ENCODE assay signal across 15 cellular contexts in the genomic region with DNA sequence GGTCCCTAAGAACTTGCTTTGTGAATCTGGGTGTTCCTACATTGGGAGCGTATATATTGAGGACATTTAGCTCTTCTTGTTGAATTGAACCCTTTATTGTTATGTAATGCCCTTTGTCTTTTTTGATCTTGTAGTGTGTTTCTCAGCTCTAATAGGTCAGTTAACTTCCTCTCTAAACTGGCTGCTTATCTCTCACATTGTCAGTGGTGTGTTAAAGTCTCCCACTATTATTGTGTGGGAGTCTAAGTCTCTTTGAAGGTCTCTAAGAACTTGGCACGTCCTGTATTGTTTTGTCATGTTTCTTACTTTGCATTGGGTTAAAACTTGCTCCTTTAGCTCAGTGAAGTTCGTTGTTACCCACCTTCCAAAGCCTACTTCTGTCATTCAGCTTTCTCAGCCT.
"Had no signal": no experiment of that assay in that cellular context is flagged by ENCODE, and none has a peak within 500 bp of the region (broad histone marks: within the 10 kb centered on the region; RNA-seq: fewer than 3 reads in every experiment).

No MANE protein-coding gene starts in this region.

- ATAC-seq: esophagus mucosa; foreskin keratinocyte; mucosa of descending colon; natural killer cell treated with Interleukin-12 subunit alpha and Interleukin-12 subunit beta and Interleukin-15 and Interleukin-18, amount 100 ng/mL, for 72 hours had no signal

- H3K27me3 ChIP-seq: foreskin keratinocyte, right atrium auricular region, stomach had no signal

- H3K27ac Mint-ChIP-seq: activated naive CD4-positive, alpha-beta T cell treated with anti-CD3 and anti-CD28 coated beads, Interleukin-2, amount 10 ng/mL, durations not matched to agents 7 days and 5 days; activated T-helper 1 cell treated with anti-CD3 and anti-CD28 coated beads, Interleukin-12 subunit alpha, Interleukin-12 subunit beta, Interleukin-2, Interleukin-4 antibody, amounts not matched to agents 30 ng/mL and 10 ng/mL and 1 ng/mL, durations not matched to agents 14 hours and 24 hours and 36 hours; endodermal cell; natural killer cell treated with Interleukin-12 subunit alpha and Interleukin-12 subunit beta and Interleukin-15 and Interleukin-18, amount 100 ng/mL, for 72 hours had no signal

- H3K4me3 Mint-ChIP-seq: activated naive CD4-positive, alpha-beta T cell treated with anti-CD3 and anti-CD28 coated beads, Interleukin-2, amount 10 ng/mL, durations not matched to agents 7 days and 5 days; activated T-helper 1 cell treated with anti-CD3 and anti-CD28 coated beads, Interleukin-12 subunit alpha, Interleukin-12 subunit beta, Interleukin-2, Interleukin-4 antibody, amounts not matched to agents 30 ng/mL and 10 ng/mL and 1 ng/mL, durations not matched to agents 14 hours and 24 hours and 36 hours; endodermal cell; natural killer cell treated with Interleukin-12 subunit alpha and Interleukin-12 subunit beta and Interleukin-15 and Interleukin-18, amount 100 ng/mL, for 72 hours had no signal

- H3K4me1 ChIP-seq: foreskin keratinocyte, right atrium auricular region had no signal

- H3K9me3 ChIP-seq: thoracic aorta had no signal

- H3K4me3 ChIP-seq: mucosa of descending colon, right atrium auricular region, skin epidermis, stomach, thoracic aorta had no signal

- H3K27ac ChIP-seq: foreskin keratinocyte, right atrium auricular region, skin epidermis, stomach, thoracic aorta, VCaP had no signal

- H3K36me3 ChIP-seq: right atrium auricular region, thoracic aorta had no signal

- H3K27me3 Mint-ChIP-seq: activated naive CD4-positive, alpha-beta T cell treated with anti-CD3 and anti-CD28 coated beads, Interleukin-2, amount 10 ng/mL, durations not matched to agents 7 days and 5 days; natural killer cell treated with Interleukin-12 subunit alpha and Interleukin-12 subunit beta and Interleukin-15 and Interleukin-18, amount 100 ng/mL, for 72 hours had no signal

- DNase-seq: activated naive CD4-positive, alpha-beta T cell treated with anti-CD3 and anti-CD28 coated beads, Interleukin-2, amount 10 ng/mL, durations not matched to agents 7 days and 5 days; endodermal cell; foreskin keratinocyte; head of caudate nucleus; mucosa of descending colon; nucleus accumbens; stimulated activated CD4-positive, alpha-beta T cell treated with anti-CD3 and anti-CD28 coated beads, Interleukin-4, amount 100 ng/mL, for 4 hours; stomach had no signal
